Comparison of ENCODE assay signal across 10 cellular contexts in genomic region chr1:41333146-41333784, GRCh38. TPM values are rescaled to one million over a fixed set of nuclear protein-coding genes. Genes with fewer than 3 reads are reported as not detected.
DNase-seq lines count a peak whose midpoint lies in the region; ATAC-seq and TF ChIP-seq lines count a peak whose summit lies in the region.
"Had no signal": no experiment of that assay in that cellular context is flagged by ENCODE, and none has a peak within 500 bp of the region (broad histone marks: within the 10 kb centered on the region; RNA-seq: fewer than 3 reads in every experiment).

No MANE protein-coding gene starts in this region.

- no peak for TF ChIP-seq CTCF in AG10803 (conservative IDR thresholded peaks at IDR 0.05; ENCODE audit: low read length)
- TF ChIP-seq CTCF in upper lobe of left lung (IDR thresholded peaks at IDR 0.05) = no peak

- H3K4me3 ChIP-seq in AG10803 (ENCODE audit: low read length) (no peak overlapping the region), upper lobe of left lung (no peak overlapping the region)
- no peak overlapping the region for H3K4me3 ChIP-seq in Jurkat, Clone E6-1 (ENCODE audit: low read length)

- peak; percentile 16 for DNase-seq in AG10803 (ENCODE audit: low read depth)
- DNase-seq in Jurkat, Clone E6-1 (ENCODE audit: low read depth, low spot score) = peak; percentile 52
- DNase-seq in activated CD8-positive, alpha-beta memory T cell treated with anti-CD3 and anti-CD28 coated beads, Interleukin-2, amount 50 U/mL, for 48 hours = peak; percentile 46
- peak; percentile 79 for DNase-seq in iris pigment epithelial cell (ENCODE audit: low read depth)
- DNase-seq in upper lobe of left lung = no peak
- DNase-seq in NCI-H82 (lab: John Stamatoyannopoulos, UW) = no peak
- DNase-seq: CD8-positive, alpha-beta memory T cell; NCI-H1436 treated with DMSO at 0.1 percent for 48 hours had no signal

- 50 to 59% methylated on average over 6 of the region's 6 CpGs for WGBS in upper lobe of left lung, 2 donors

- H3K27me3 ChIP-seq in upper lobe of left lung = no peaks in the 10 kb centered on the region

- H3K27ac ChIP-seq in upper lobe of left lung = no peak overlapping the region

- no peak for TF ChIP-seq EP300 in upper lobe of left lung (IDR thresholded peaks at IDR 0.05)

- no peaks in the 10 kb centered on the region for H3K4me1 ChIP-seq in upper lobe of left lung

- ATAC-seq in HG02970 (IDR thresholded peaks at IDR 0.05; ENCODE audit: low FRiP score, unreplicated experiment) (no peak), upper lobe of left lung (ENCODE audit: low FRiP score in 2 of 2) (no peak), GM19455 (IDR thresholded peaks at IDR 0.05; ENCODE audit: unreplicated experiment) (no peak)

- TF ChIP-seq POLR2A in upper lobe of left lung (IDR thresholded peaks at IDR 0.05) = no peak

- no peaks in the 10 kb centered on the region for H3K9me3 ChIP-seq in upper lobe of left lung

- H3K36me3 ChIP-seq in upper lobe of left lung = no peaks in the 10 kb centered on the region

RNA-seq across cellular contexts. Expression of gene FOXO6, which starts 28.0 kb away (rescaled TPM):
- 4.8 TPM for polyA plus RNA-seq in Jurkat, Clone E6-1 (2012; ENCODE audit: insufficient read depth, insufficient read length)
- total RNA-seq in upper lobe of left lung = 1 to 10 TPM in 2 of 6 donors, under 1 TPM in 4; 0.31 to 1.2 (median 0.79) TPM
- polyA plus RNA-seq: CD8-positive, alpha-beta memory T cell had no signal

Comparison
In these comparisons a context has a peak if more than half of its experiments do, and no peak if none do; other contexts are left out.
1. DNase-seq: peak in AG10803 (single experiment), Jurkat, Clone E6-1 (single experiment), activated CD8-positive, alpha-beta memory T cell treated with anti-CD3 and anti-CD28 coated beads, Interleukin-2, amount 50 U/mL, for 48 hours (single experiment) and iris pigment epithelial cell (single experiment); none in upper lobe of left lung (0 of 2) and NCI-H82 (single experiment).